ENCODE assay signal across 21 cellular contexts in the genomic region with DNA sequence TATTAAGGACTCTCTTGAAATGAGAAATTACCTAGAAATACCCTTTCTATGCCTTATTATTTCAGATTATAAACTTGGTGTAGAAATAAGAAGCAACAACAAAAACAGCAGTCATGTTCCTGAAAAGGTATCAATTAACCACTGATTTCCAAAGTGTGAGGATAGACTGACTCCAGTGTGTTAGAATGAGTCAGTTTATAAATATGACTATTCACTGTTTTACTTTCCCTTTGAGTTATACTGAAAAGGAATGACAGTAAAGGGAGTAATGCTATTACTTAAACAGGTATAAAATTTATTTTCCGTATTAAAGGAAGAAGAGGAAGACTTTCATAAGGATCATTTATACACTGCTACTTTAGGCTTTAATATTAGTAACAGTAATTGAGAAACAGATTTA. TPM values are rescaled to one million over a fixed set of nuclear protein-coding genes. Genes with fewer than 3 reads are reported as not detected.
A peak's percentile ranks its signal among the peaks of the same experiment; 100 is the strongest.
DNase-seq lines count a peak whose midpoint lies in the region; ATAC-seq, FAIRE-seq and TF ChIP-seq lines count a peak whose summit lies in the region.
"Had no signal": no experiment of that assay in that cellular context is flagged by ENCODE, and none has a peak within 500 bp of the region (broad histone marks: within the 10 kb centered on the region; RNA-seq: fewer than 3 reads in every experiment).

No MANE protein-coding gene starts in this region.

- CTCF ChIA-PET in PC-3 (lab: Charles Lee) = no interaction called here

- POLR2A ChIA-PET in PC-3 (lab: Charles Lee; ENCODE audit: unreplicated experiment) = no interaction called here

- 0 out of 2 replicates have a peak, but pooled peaks have one; percentile 49 for ATAC-seq in PC-3
- ATAC-seq: GM23338, HCT116 had no signal

- no peaks in the 10 kb centered on the region for H3K4me1 ChIP-seq in PC-3 (ENCODE audit: insufficient read depth, low read length)
- H3K4me1 ChIP-seq in astrocyte (ENCODE audit: insufficient read depth, low read length) = no peaks in the 10 kb centered on the region
- H3K4me1 ChIP-seq in adrenal gland (replicated peaks in 1 of 2) = no peaks in the 10 kb centered on the region
- no peaks in the 10 kb centered on the region for H3K4me1 ChIP-seq in SJCRH30
- H3K4me1 ChIP-seq in tibial nerve = no peaks in the 10 kb centered on the region
- H3K4me1 ChIP-seq: BLaER1 had no signal

- H3K9me3 ChIP-seq in PC-3 (ENCODE audit: low read length) = no peaks in the 10 kb centered on the region
- H3K9me3 ChIP-seq in astrocyte (ENCODE audit: insufficient read depth, low read depth, low read length) = no peaks in the 10 kb centered on the region
- H3K9me3 ChIP-seq in adrenal gland (replicated peaks in 1 of 3) = no peaks in the 10 kb centered on the region
- no peaks in the 10 kb centered on the region for H3K9me3 ChIP-seq in SJCRH30 (replicated peaks)
- no peaks in the 10 kb centered on the region for H3K9me3 ChIP-seq in tibial nerve
- H3K9me3 ChIP-seq: BLaER1 had no signal

- no peak for TF ChIP-seq EP300 in tibial nerve (IDR thresholded peaks at IDR 0.05)

- H3K27ac ChIP-seq in PC-3 (ENCODE audit: low read length) (no peak overlapping the region), astrocyte (ENCODE audit: low read depth, low read length) (no peak overlapping the region), adrenal gland (no peak overlapping the region), SJCRH30 (no peak overlapping the region), tibial nerve (no peak overlapping the region)
- H3K27ac ChIP-seq: BLaER1, HL-60 had no signal

- no peaks in the 10 kb centered on the region for H3F3A ChIP-seq in PC-3 (ENCODE audit: low read length, unreplicated experiment)

- intact Hi-C loops in PC-3 (cut with micrococcal nuclease) (no loop called here), adrenal gland (cut with DNase I) (no loop called here)

- no TSS peak for BruUV-seq in PC-3 (replicated peaks; lab: Mats Ljungman, UMichigan)

- no peaks in the 10 kb centered on the region for H3K9me3 Mint-ChIP-seq in astrocyte (ENCODE audit: unreplicated experiment)
- H3K9me3 Mint-ChIP-seq: GM23338, HFFc6 had no signal

- no peaks in the 10 kb centered on the region for H4K20me1 ChIP-seq in PC-3 (ENCODE audit: low read length)
- H4K20me1 ChIP-seq in astrocyte (ENCODE audit: insufficient read depth, low read length) = no peaks in the 10 kb centered on the region
- H4K20me1 ChIP-seq: BLaER1 had no signal

- no peaks in the 10 kb centered on the region for H3K9me2 ChIP-seq in PC-3 (replicated peaks; ENCODE audit: low read length)

- no peaks in the 10 kb centered on the region for H3K79me2 ChIP-seq in PC-3 (ENCODE audit: low read length)
- no peaks in the 10 kb centered on the region for H3K79me2 ChIP-seq in astrocyte (ENCODE audit: insufficient read depth, low read length)

- WGBS in adrenal gland, 4 donors = 76 to 94% (median 80%) methylated on average over 1 of the region's 1 CpG
- WGBS in tibial nerve, 2 donors = 93 to 98% methylated on average over 1 of the region's 1 CpG

- peaks cover 19% of the 10 kb centered on the region for H3K4me1 Mint-ChIP-seq in astrocyte (ENCODE audit: low read depth, unreplicated experiment)
- H3K4me1 Mint-ChIP-seq: CD4-positive, alpha-beta memory T cell had no signal

- no peak overlapping the region for H3K4me3 ChIP-seq in PC-3 (ENCODE audit: low read length)
- no peak overlapping the region for H3K4me3 ChIP-seq in astrocyte (ENCODE audit: insufficient read depth, low read depth, low read length)
- H3K4me3 ChIP-seq in adrenal gland = no peak overlapping the region
- H3K4me3 ChIP-seq in SJCRH30 = no peak overlapping the region
- no peak overlapping the region for H3K4me3 ChIP-seq in tibial nerve
- H3K4me3 ChIP-seq: BLaER1, GM23338 had no signal

- H2AFZ ChIP-seq in PC-3 (ENCODE audit: low read length) (no peak overlapping the region), astrocyte (ENCODE audit: low read depth, low read length) (no peak overlapping the region)

- no peak for TF ChIP-seq POLR2A in adrenal gland (IDR thresholded peaks at IDR 0.05)
- TF ChIP-seq POLR2A in tibial nerve (IDR thresholded peaks at IDR 0.05) = no peak

- peak overlapping the region; percentile 34 for H3K27ac Mint-ChIP-seq in astrocyte (ENCODE audit: unreplicated experiment)
- H3K27ac Mint-ChIP-seq: CD14-positive monocyte; CD4-positive, alpha-beta memory T cell; GM23338; HFFc6 had no signal

- no peak overlapping the region for H3K4me3 Mint-ChIP-seq in astrocyte (ENCODE audit: unreplicated experiment)
- H3K4me3 Mint-ChIP-seq: CD4-positive, alpha-beta memory T cell; GM23338; HFFc6 had no signal

- H3K27me3 ChIP-seq in PC-3 (ENCODE audit: low read length) (peaks cover 3% of the 10 kb centered on the region; the same call in 1 of the 2 replicates), astrocyte (ENCODE audit: insufficient read depth, low read length) (no peaks in the 10 kb centered on the region), adrenal gland (no peaks in the 10 kb centered on the region), SJCRH30 (no peaks in the 10 kb centered on the region), tibial nerve (no peaks in the 10 kb centered on the region)
- H3K27me3 ChIP-seq: BLaER1 had no signal

- H3K36me3 Mint-ChIP-seq in astrocyte (ENCODE audit: low read depth, unreplicated experiment) = no peaks in the 10 kb centered on the region
- H3K36me3 Mint-ChIP-seq: CD14-positive monocyte; CD4-positive, alpha-beta memory T cell had no signal

- no peak for FAIRE-seq in astrocyte (lab: Jason Lieb, UNC)
- FAIRE-seq: HTR-8/SVneo had no signal

- DNase-seq in ELR (ENCODE audit: low read depth) (peak; percentile 41), PC-3 (no peak), astrocyte (ENCODE audit: low read depth) (no peak), kidney tubule cell (ENCODE audit: low spot score) (peak; percentile 32), adrenal gland (no peak), SJCRH30 (no peak), tibial nerve (ENCODE audit: low spot score in 2 of 2) (no peak)
- DNase-seq: 8988T; CD4-positive, alpha-beta memory T cell; DMS153; DMS79; GF-D8; H7; HFFc6 had no signal

- H3K9ac ChIP-seq in PC-3 (ENCODE audit: low read length) = no peak overlapping the region
- no peak overlapping the region for H3K9ac ChIP-seq in astrocyte (ENCODE audit: low read length)
- H3K9ac ChIP-seq: BLaER1 had no signal

- H3K4me2 ChIP-seq in PC-3 (ENCODE audit: low read length) (no peak overlapping the region), astrocyte (ENCODE audit: low read length) (no peak overlapping the region)
- H3K4me2 ChIP-seq: BLaER1, GM23338 had no signal

- H3K27me3 Mint-ChIP-seq in astrocyte (ENCODE audit: low read depth, unreplicated experiment) = no peaks in the 10 kb centered on the region
- H3K27me3 Mint-ChIP-seq: CD4-positive, alpha-beta memory T cell had no signal

- TF ChIP-seq CTCF in PC-3 (conservative IDR thresholded peaks at IDR 0.05; ENCODE audit: low read depth, low read length) = no peak
- no peak for TF ChIP-seq CTCF in astrocyte (IDR thresholded peaks at IDR 0.05; ENCODE audit: insufficient read depth, low read depth, low read length)
- TF ChIP-seq CTCF in adrenal gland (IDR thresholded peaks at IDR 0.05) = no peak
- no peak for TF ChIP-seq CTCF in tibial nerve (IDR thresholded peaks at IDR 0.05)

- H3K36me3 ChIP-seq in PC-3 (ENCODE audit: low read depth, low read length) (no peaks in the 10 kb centered on the region), astrocyte (ENCODE audit: insufficient read depth, low read length) (no peaks in the 10 kb centered on the region), adrenal gland (replicated peaks in 1 of 2) (no peaks in the 10 kb centered on the region), SJCRH30 (no peaks in the 10 kb centered on the region), tibial nerve (no peaks in the 10 kb centered on the region)
- H3K36me3 ChIP-seq: BLaER1 had no signal

RNA-seq across cellular contexts. Expression of a gene that starts 12.9 kb away (rescaled TPM):
- total RNA-seq in PC-3 (2014; rRNA removed) (0.06 TPM in 1 of 2 replicates, not detected in the other), astrocyte (0.62 and 0.75 TPM in 2 replicates), adrenal gland (not detected), tibial nerve (not detected)
- under 1 TPM in 1 of 3 donors, not detected in 2; 0.18 TPM for polyA plus RNA-seq in adrenal gland
- not detected in 2 replicates for total RNA-seq in SJCRH30 (2014; rRNA removed; shearing (Covaris generic))
- total RNA-seq: CD4-positive, alpha-beta memory T cell; Daoy had no signal
- polyA plus RNA-seq: CD14-positive monocyte; CD4-positive, alpha-beta memory T cell had no signal

Comparison
In these comparisons a context has a peak if more than half of its experiments do, and no peak if none do; other contexts are left out.
1. DNase-seq: peak in ELR (single experiment) and kidney tubule cell (single experiment); none in PC-3 (single experiment), astrocyte (single experiment), adrenal gland (0 of 7), SJCRH30 (0 of 2) and tibial nerve (0 of 2).